8 cellular contexts compared by ENCODE assay signal in genomic region chr2:148263890-148264289, GRCh38.
"Had no signal": no experiment of that assay in that cellular context is flagged by ENCODE, and none has a peak within 500 bp of the region (broad histone marks: within the 10 kb centered on the region; RNA-seq: fewer than 3 reads in every experiment).

No MANE protein-coding gene starts in this region.

- DNase-seq: GDM1, GF-D8 had no signal

- ATAC-seq: GM12878 had no signal

- H3K4me3 ChIP-seq: GM12878 had no signal

- FAIRE-seq: G401.6, GM12878, GM12891, GM12892, GM18507, GM19239 had no signal
